In genomic region chr2:173448938-173449471, GRCh38 we compare ENCODE assay signal across 8 cellular contexts.
DNase-seq lines count a peak whose midpoint lies in the region; ATAC-seq and TF ChIP-seq lines count a peak whose summit lies in the region.

No MANE protein-coding gene starts in this region.

- no peaks in the 10 kb centered on the region for H3K9me3 ChIP-seq in esophagus squamous epithelium
- no peaks in the 10 kb centered on the region for H3K9me3 ChIP-seq in stomach smooth muscle (ENCODE audit: control insufficient read depth in 2 of 2, low read length in 2 of 2)

- H3K36me3 ChIP-seq in esophagus squamous epithelium (no peaks in the 10 kb centered on the region), stomach smooth muscle (ENCODE audit: control insufficient read depth in 2 of 2, insufficient read depth in 2 of 2, low read length in 2 of 2) (no peaks in the 10 kb centered on the region)

- H3K27me3 ChIP-seq in esophagus squamous epithelium = no peaks in the 10 kb centered on the region
- H3K27me3 ChIP-seq in stomach smooth muscle (ENCODE audit: control insufficient read depth in 1 of 2, insufficient read depth in 2 of 2, low read length in 2 of 2) = peaks cover 0 to 2% of the 10 kb centered on the region in 2 donors

- peak overlapping the region in 2 of 4 donors; percentile 12 to 28 for H3K27ac ChIP-seq in esophagus squamous epithelium
- H3K27ac ChIP-seq in stomach smooth muscle (ENCODE audit: low read length) = no peak overlapping the region

- H3K4me3 ChIP-seq in esophagus squamous epithelium (peak overlapping the region in 3 of 4 donors; percentile 13 to 56 (median 35)), stomach smooth muscle (ENCODE audit: low read length in 2 of 2) (peak overlapping the region; percentile 44 to 69)

- DNase-seq in GM04504 (ENCODE audit: low read depth) (peak; percentile 62), NOMO-1 treated with dmso at 0.1 percent for 144 hours (lab: John Stamatoyannopoulos, UW; ENCODE audit: unreplicated experiment) (peak; percentile 76), activated T-cell treated with anti-CD3 and anti-CD28 coated beads for 24 hours (ENCODE audit: low read depth) (peak; percentile 44), esophagus squamous epithelium (lab: John Stamatoyannopoulos, UW) (peak; percentile 14), naive B cell (peak; percentile 13), NCI-H345 treated with DMSO at 0.1 percent for 48 hours (lab: John Stamatoyannopoulos, UW; ENCODE audit: unreplicated experiment) (no peak)

- H3K9ac ChIP-seq in stomach smooth muscle (ENCODE audit: low read length in 2 of 2) = no peak overlapping the region

- peak overlapping the region in 1 of 6 donors; percentile 30 for H3K27ac Mint-ChIP-seq in naive B cell

- peaks cover 0 to 7% (median 0%) of the 10 kb centered on the region in 3 donors for H3K4me1 Mint-ChIP-seq in naive B cell

- H3K9me3 Mint-ChIP-seq in naive B cell = peaks cover 0 to 3% (median 0%) of the 10 kb centered on the region in 7 donors

- WGBS in esophagus squamous epithelium, 2 donors = 28 to 40% methylated on average over 11 to 14 of the region's 17 CpGs

- ATAC-seq in HG03175 (IDR thresholded peaks at IDR 0.05; ENCODE audit: unreplicated experiment) = peak; percentile 78
- ATAC-seq in naive B cell (ENCODE audit: low read depth in 2 of 2) = peak; percentile 33 to 48

- H3K4me1 ChIP-seq in esophagus squamous epithelium (peaks cover 0 to 9% (median 5%) of the 10 kb centered on the region in 3 donors), stomach smooth muscle (ENCODE audit: control insufficient read depth, insufficient read depth, low read length) (no peaks in the 10 kb centered on the region)

- intact Hi-C loops in esophagus squamous epithelium (cut with DNase I) = no loop called here

- H3K4me3 Mint-ChIP-seq in naive B cell = peak overlapping the region in 4 of 8 donors; percentile 54 to 74 (median 54)

- peaks cover 17 to 26% (median 22%) of the 10 kb centered on the region in 3 donors for H3K27me3 Mint-ChIP-seq in naive B cell

- peak; percentile 37 to 81 (median 65) for TF ChIP-seq CTCF in esophagus squamous epithelium (IDR thresholded peaks at IDR 0.05)

- no peak for TF ChIP-seq POLR2A in esophagus squamous epithelium (IDR thresholded peaks at IDR 0.05)

- no peaks in the 10 kb centered on the region for H3K36me3 Mint-ChIP-seq in naive B cell
